ENCODE assay signal across 24 cellular contexts in genomic region chr4:165006457-165006856, GRCh38. TPM values are rescaled to one million over a fixed set of nuclear protein-coding genes. Genes with fewer than 3 reads are reported as not detected.
"Had no signal": no experiment of that assay in that cellular context is flagged by ENCODE, and none has a peak within 500 bp of the region (broad histone marks: within the 10 kb centered on the region; RNA-seq: fewer than 3 reads in every experiment).

No MANE protein-coding gene starts in this region.

- H3K27ac Mint-ChIP-seq: activated CD4-positive, alpha-beta memory T cell treated with anti-CD3 and anti-CD28 coated beads for 36 hours; activated naive CD8-positive, alpha-beta T cell treated with anti-CD3 and anti-CD28 coated beads, Interleukin-2, amount 10 ng/mL, durations not matched to agents 7 days and 5 days; natural killer cell; stimulated activated naive CD8-positive, alpha-beta T cell treated with anti-CD3 and anti-CD28 coated beads, Interleukin-15, amount 100 ng/mL, for 72 hours had no signal

- H3K9me3 ChIP-seq: esophagus muscularis mucosa, right lobe of liver, tibial artery had no signal

- H3K4me1 ChIP-seq: right lobe of liver, tibial artery had no signal

- H3K27ac ChIP-seq: coronary artery, esophagus muscularis mucosa, right lobe of liver, skin epidermis, tibial artery had no signal

- H3K36me3 ChIP-seq: esophagus muscularis mucosa, right lobe of liver, tibial artery had no signal

- H3K9me3 Mint-ChIP-seq: activated CD4-positive, alpha-beta memory T cell treated with anti-CD3 and anti-CD28 coated beads for 36 hours; activated naive CD8-positive, alpha-beta T cell treated with anti-CD3 and anti-CD28 coated beads, Interleukin-2, amount 10 ng/mL, durations not matched to agents 7 days and 5 days; natural killer cell; stimulated activated naive CD8-positive, alpha-beta T cell treated with anti-CD3 and anti-CD28 coated beads, Interleukin-15, amount 100 ng/mL, for 72 hours had no signal

- H3K36me3 Mint-ChIP-seq: activated CD4-positive, alpha-beta memory T cell treated with anti-CD3 and anti-CD28 coated beads for 36 hours; activated naive CD8-positive, alpha-beta T cell treated with anti-CD3 and anti-CD28 coated beads, Interleukin-2, amount 10 ng/mL, durations not matched to agents 7 days and 5 days; natural killer cell had no signal

- H3K27me3 ChIP-seq: esophagus muscularis mucosa, right lobe of liver, tibial artery had no signal

- H3K4me3 ChIP-seq: coronary artery, esophagus muscularis mucosa, right lobe of liver, skin epidermis, tibial artery had no signal

- H3K4me1 Mint-ChIP-seq: natural killer cell had no signal

- FAIRE-seq: frontal cortex had no signal

- ATAC-seq: natural killer cell; stimulated activated naive CD8-positive, alpha-beta T cell treated with anti-CD3 and anti-CD28 coated beads, Interleukin-15, amount 100 ng/mL, for 72 hours had no signal

- H3K4me3 Mint-ChIP-seq: activated CD4-positive, alpha-beta memory T cell treated with anti-CD3 and anti-CD28 coated beads for 36 hours; activated naive CD8-positive, alpha-beta T cell treated with anti-CD3 and anti-CD28 coated beads, Interleukin-2, amount 10 ng/mL, durations not matched to agents 7 days and 5 days; natural killer cell; stimulated activated naive CD8-positive, alpha-beta T cell treated with anti-CD3 and anti-CD28 coated beads, Interleukin-15, amount 100 ng/mL, for 72 hours had no signal

- DNase-seq: activated CD4-positive, alpha-beta memory T cell treated with anti-CD3 and anti-CD28 coated beads for 36 hours; activated CD4-positive, alpha-beta T cell treated with anti-CD3 and anti-CD28 coated beads for 4 hours; activated CD4-positive, CD25-positive, alpha-beta regulatory T cell; activated naive CD4-positive, alpha-beta T cell treated with Interleukin-2 at 50 U/mL for 16 hours; activated naive CD8-positive, alpha-beta T cell treated with anti-CD3 and anti-CD28 coated beads, Interleukin-2, amount 10 ng/mL, durations not matched to agents 7 days and 5 days; activated T-cell treated with anti-CD3 and anti-CD28 coated beads, Interleukin-2, amount 50 U/mL, for 48 hours; amniotic stem cell; cerebellar nuclear complex; glutamatergic neuron; hippocampal formation; midbrain; natural killer cell; posterior cingulate gyrus; right lobe of liver; stimulated activated CD4-positive, alpha-beta T cell treated with anti-CD3 and anti-CD28 coated beads, Interleukin-1b, Interleukin-23, amount 100 ng/mL, for 48 hours; stimulated activated naive CD8-positive, alpha-beta T cell treated with anti-CD3 and anti-CD28 coated beads, Interleukin-15, amount 100 ng/mL, for 72 hours; T-helper 9 cell; tibial artery had no signal

RNA-seq across cellular contexts. Expression of gene TRIM60, which starts 25.3 kb away (rescaled TPM):
- total RNA-seq: activated CD4-positive, alpha-beta memory T cell treated with anti-CD3 and anti-CD28 coated beads for 36 hours; activated naive CD8-positive, alpha-beta T cell treated with anti-CD3 and anti-CD28 coated beads, Interleukin-2, amount 10 ng/mL, durations not matched to agents 7 days and 5 days; esophagus muscularis mucosa; frontal cortex; liver; natural killer cell; right lobe of liver; urinary bladder had no signal
- polyA plus RNA-seq: liver, urinary bladder had no signal

RNA-seq across cellular contexts. Expression of gene TRIM75, which starts 47.2 kb away (rescaled TPM):
- total RNA-seq: activated CD4-positive, alpha-beta memory T cell treated with anti-CD3 and anti-CD28 coated beads for 36 hours; activated naive CD8-positive, alpha-beta T cell treated with anti-CD3 and anti-CD28 coated beads, Interleukin-2, amount 10 ng/mL, durations not matched to agents 7 days and 5 days; esophagus muscularis mucosa; frontal cortex; liver; natural killer cell; right lobe of liver; urinary bladder had no signal
- polyA plus RNA-seq: liver, urinary bladder had no signal
